Comparison of ENCODE assay signal across 8 cellular contexts in genomic region chr15:85443046-85443445, GRCh38.
A peak's percentile ranks its signal among the peaks of the same experiment; 100 is the strongest.
DNase-seq lines count a peak whose midpoint lies in the region; ATAC-seq and TF ChIP-seq lines count a peak whose summit lies in the region.

No MANE protein-coding gene starts in this region.

- peak; percentile 16 for DNase-seq in medulla oblongata (ENCODE audit: extremely low spot score)
- no peak for DNase-seq in natural killer cell
- no peak for DNase-seq in Ammon's horn (ENCODE audit: low spot score)
- DNase-seq in NCI-H2171 (lab: John Stamatoyannopoulos, UW): no peak
- DNase-seq in caudate nucleus (lab: John Stamatoyannopoulos, UW): no peak

- intact Hi-C loops in natural killer cell (cut with micrococcal nuclease): no loop called here

- no peaks in the 10 kb centered on the region for H3K9me3 Mint-ChIP-seq in natural killer cell

- H3K27me3 ChIP-seq in KMS-11 (ENCODE audit: insufficient read depth, low read depth): peaks cover 5% of the 10 kb centered on the region; the same call in 1 of the 2 replicates

- peaks cover 18% of the 10 kb centered on the region for H3K4me1 ChIP-seq in KMS-11 (ENCODE audit: low read depth, poor library complexity, severe bottlenecking)

- H3K4me2 ChIP-seq in KMS-11: peak overlapping the region; percentile 21

- H4K20me1 ChIP-seq in KMS-11 (ENCODE audit: insufficient read depth): no peaks in the 10 kb centered on the region

- H3K36me3 Mint-ChIP-seq in natural killer cell: no peaks in the 10 kb centered on the region

- no peaks in the 10 kb centered on the region for H3K79me2 ChIP-seq in KMS-11 (ENCODE audit: insufficient read depth, low read depth)

- no peak overlapping the region for H3K4me3 Mint-ChIP-seq in natural killer cell

- H3K36me3 ChIP-seq in KMS-11 (ENCODE audit: insufficient read depth): no peaks in the 10 kb centered on the region

- H3K4me3 ChIP-seq in KMS-11 (IDR thresholded peaks at IDR 0.05; ENCODE audit: insufficient read depth, low read depth, low read length): no peak overlapping the region

- H2AFZ ChIP-seq in KMS-11 (ENCODE audit: low read depth): no peak overlapping the region

- H3K4me1 Mint-ChIP-seq in natural killer cell: peaks cover 23 to 36% of the 10 kb centered on the region in 2 donors

- ATAC-seq in GM18511 (IDR thresholded peaks at IDR 0.05; ENCODE audit: unreplicated experiment): peak; percentile 62
- ATAC-seq in GM21576 (IDR thresholded peaks at IDR 0.05; ENCODE audit: unreplicated experiment): peak; percentile 43
- no peak for ATAC-seq in natural killer cell

- H3K27ac Mint-ChIP-seq in natural killer cell: peak overlapping the region in 1 of 2 donors; percentile 32

- TF ChIP-seq CTCF in KMS-11 (conservative IDR thresholded peaks at IDR 0.05; ENCODE audit: low read depth, low read length) (no peak), natural killer cell (IDR thresholded peaks at IDR 0.05) (no peak)

- no peak overlapping the region for H3K27ac ChIP-seq in KMS-11
- H3K27ac ChIP-seq in caudate nucleus (ENCODE audit: low read depth, low read length): no peak overlapping the region

- no peak overlapping the region for H3K9ac ChIP-seq in KMS-11

- H3K27me3 Mint-ChIP-seq in natural killer cell (ENCODE audit: low read depth in 2 of 2): no peaks in the 10 kb centered on the region

Comparison
In these comparisons a context has a peak if more than half of its experiments do, and no peak if none do; other contexts are left out.
1. ATAC-seq: peak in GM18511 (single experiment) and GM21576 (single experiment); none in natural killer cell (0 of 3).